18 cellular contexts compared by ENCODE assay signal in the genomic region with DNA sequence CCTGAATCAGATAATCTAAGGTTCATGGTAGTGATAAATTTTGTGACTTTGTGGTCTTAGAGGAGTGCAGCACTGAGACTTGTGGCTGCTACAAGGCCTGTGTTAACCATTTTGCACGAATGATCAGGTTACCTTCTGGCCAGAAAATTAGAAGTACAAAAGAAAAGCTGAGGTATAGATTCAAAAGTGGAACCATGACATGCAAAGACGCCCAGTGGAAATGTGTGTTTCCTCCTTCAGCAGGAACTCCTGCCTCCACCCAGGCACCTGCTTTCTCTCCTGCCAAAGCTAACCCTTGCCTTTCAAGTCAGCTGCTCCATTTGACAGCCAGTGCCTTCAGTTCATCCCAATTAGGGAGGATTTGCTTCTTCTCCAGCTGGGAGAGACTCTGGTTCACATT. TPM values are rescaled to one million over a fixed set of nuclear protein-coding genes. Genes with fewer than 3 reads are reported as not detected.
A peak's percentile ranks its signal among the peaks of the same experiment; 100 is the strongest.
DNase-seq lines count a peak whose midpoint lies in the region; ATAC-seq, FAIRE-seq and TF ChIP-seq lines count a peak whose summit lies in the region.
"Had no signal": no experiment of that assay in that cellular context is flagged by ENCODE, and none has a peak within 500 bp of the region (broad histone marks: within the 10 kb centered on the region; RNA-seq: fewer than 3 reads in every experiment).

No MANE protein-coding gene starts in this region.

- peak; percentile 35 for FAIRE-seq in GM12891 (lab: Jason Lieb, UNC)
- no peak for FAIRE-seq in D721Med (lab: Jason Lieb, UNC)

- no peak for ATAC-seq in CD4-positive, CD25-positive, alpha-beta regulatory T cell (ENCODE audit: low read depth in 2 of 2)
- ATAC-seq: SK-N-SH treated with all-trans-retinoic acid at 6 μM for 48 hours had no signal

- DNase-seq in CD4-positive, CD25-positive, alpha-beta regulatory T cell = peak in 1 of 3 donors; percentile 41
- DNase-seq in GM12891 (ENCODE audit: insufficient read length, low spot score) = no peak
- peak; percentile 52 for DNase-seq in KBM-7
- no peak for DNase-seq in activated T-helper 2 cell treated with anti-CD3 and anti-CD28 coated beads, Interferon-gamma antibody, Interleukin-2, Interleukin-4, amounts not matched to agents 10 μg/mL and 5 μg/mL and 100 μg/mL, durations not matched to agents 14 hours and 24 hours and 36 hours (ENCODE audit: low spot score)
- DNase-seq in D721Med (ENCODE audit: insufficient read length, low spot score) = no peak
- DNase-seq in mesenchymal stem cell = no peak
- DNase-seq in A673 (ENCODE audit: low spot score) = no peak
- no peak for DNase-seq in DMS79 (lab: John Stamatoyannopoulos, UW)
- DNase-seq: activated effector memory CD4-positive, alpha-beta T cell treated with Interleukin-2 at 50 U/mL for 16 hours; CD8-positive, alpha-beta memory T cell; immature natural killer cell; mesendoderm; NCI-H1105 treated with DMSO at 0.1 percent for 48 hours; substantia nigra had no signal

- H3K27me3 ChIP-seq in CD4-positive, CD25-positive, alpha-beta regulatory T cell (ENCODE audit: control insufficient read depth, insufficient read depth, low read length) = no peaks in the 10 kb centered on the region
- H3K27me3 ChIP-seq in mesenchymal stem cell (ENCODE audit: control insufficient read depth in 1 of 2, insufficient read depth in 1 of 2, low read length in 2 of 2) (no peaks in the 10 kb centered on the region), A673 (replicated peaks; ENCODE audit: insufficient read depth, low read depth, low read length, poor library complexity) (no peaks in the 10 kb centered on the region)
- H3K27me3 ChIP-seq: gastroesophageal sphincter had no signal

- H3K9ac ChIP-seq in mesenchymal stem cell (ENCODE audit: low read length) = no peak overlapping the region

- peaks cover 21% of the 10 kb centered on the region for H3K4me1 ChIP-seq in CD4-positive, CD25-positive, alpha-beta regulatory T cell (ENCODE audit: control insufficient read depth, insufficient read depth, low read length, poor library complexity, severe bottlenecking)
- H3K4me1 ChIP-seq in mesenchymal stem cell (ENCODE audit: control insufficient read depth, insufficient read depth, low read depth, low read length) = peaks cover 4% of the 10 kb centered on the region
- H3K4me1 ChIP-seq in A673 (ENCODE audit: insufficient read depth, low read length, poor library complexity, severe bottlenecking) = no peaks in the 10 kb centered on the region
- H3K4me1 ChIP-seq: gastroesophageal sphincter had no signal

- H4K8ac ChIP-seq in mesenchymal stem cell (ENCODE audit: low read length) = no peak overlapping the region

- CTCF ChIA-PET in A673 (lab: Charles Lee) = interaction anchor here (1.1 kb wide), 1 partner anchor 13 kb away, joined by 12 read pairs; no protein-coding TSS in a partner anchor

- H3K36me3 Mint-ChIP-seq in CD4-positive, CD25-positive, alpha-beta regulatory T cell = no peaks in the 10 kb centered on the region
- no peaks in the 10 kb centered on the region for H3K36me3 Mint-ChIP-seq in activated T-helper 2 cell treated with anti-CD3 and anti-CD28 coated beads, Interferon-gamma antibody, Interleukin-2, Interleukin-4, amounts not matched to agents 10 μg/mL and 5 μg/mL and 100 μg/mL, durations not matched to agents 14 hours and 24 hours and 36 hours (ENCODE audit: low read depth)
- H3K36me3 Mint-ChIP-seq: immature natural killer cell had no signal

- in situ Hi-C loops in KBM-7 (cut with MboI; ENCODE audit: low pct_unique_long_range_greater_than_20kb, low sequenced_read_pairs) = no loop called here

- no peak overlapping the region for H3K23ac ChIP-seq in mesenchymal stem cell (ENCODE audit: low read length in 2 of 2)

- intact Hi-C loops in activated T-helper 2 cell treated with anti-CD3 and anti-CD28 coated beads, Interferon-gamma antibody, Interleukin-2, Interleukin-4, amounts not matched to agents 10 μg/mL and 5 μg/mL and 100 μg/mL, durations not matched to agents 14 hours and 24 hours and 36 hours (cut with micrococcal nuclease) = loop anchor here (5.0 kb wide), 1 partner anchor 36 kb away; no protein-coding TSS in a partner anchor
- intact Hi-C loops in A673 (cut with micrococcal nuclease; ENCODE audit: unreplicated experiment) = no loop called here

- no peaks in the 10 kb centered on the region for H3K36me3 ChIP-seq in CD4-positive, CD25-positive, alpha-beta regulatory T cell (ENCODE audit: control insufficient read depth, insufficient read depth, low read length)
- H3K36me3 ChIP-seq in mesenchymal stem cell (ENCODE audit: control insufficient read depth in 1 of 2, insufficient read depth in 2 of 2, low read depth in 1 of 2, low read length in 2 of 2) (no peaks in the 10 kb centered on the region), A673 (ENCODE audit: insufficient read depth, low read length, poor library complexity, severe bottlenecking) (no peaks in the 10 kb centered on the region)
- H3K36me3 ChIP-seq: gastroesophageal sphincter had no signal

- H3K79me1 ChIP-seq in mesenchymal stem cell (replicated peaks; ENCODE audit: low read length, poor library complexity, severe bottlenecking) = no peaks in the 10 kb centered on the region

- H3K27me3 Mint-ChIP-seq in CD4-positive, CD25-positive, alpha-beta regulatory T cell = peaks cover 6% of the 10 kb centered on the region
- peaks cover 1% of the 10 kb centered on the region for H3K27me3 Mint-ChIP-seq in activated T-helper 2 cell treated with anti-CD3 and anti-CD28 coated beads, Interferon-gamma antibody, Interleukin-2, Interleukin-4, amounts not matched to agents 10 μg/mL and 5 μg/mL and 100 μg/mL, durations not matched to agents 14 hours and 24 hours and 36 hours (ENCODE audit: low read depth)
- H3K27me3 Mint-ChIP-seq: CD8-positive, alpha-beta memory T cell; central memory CD8-positive, alpha-beta T cell had no signal

- no peak overlapping the region for H3K4me2 ChIP-seq in mesenchymal stem cell (ENCODE audit: low read length, poor library complexity, severe bottlenecking)

- peak overlapping the region; percentile 40 to 63 (median 62) for H3K27ac Mint-ChIP-seq in CD4-positive, CD25-positive, alpha-beta regulatory T cell
- H3K27ac Mint-ChIP-seq in activated T-helper 2 cell treated with anti-CD3 and anti-CD28 coated beads, Interferon-gamma antibody, Interleukin-2, Interleukin-4, amounts not matched to agents 10 μg/mL and 5 μg/mL and 100 μg/mL, durations not matched to agents 14 hours and 24 hours and 36 hours = peak overlapping the region; percentile 38

- H3K27ac ChIP-seq in CD4-positive, CD25-positive, alpha-beta regulatory T cell (ENCODE audit: insufficient read depth, low read length, poor library complexity, severe bottlenecking) = no peak overlapping the region
- no peak overlapping the region for H3K27ac ChIP-seq in mesenchymal stem cell (ENCODE audit: low read length, poor library complexity, severe bottlenecking)
- no peak overlapping the region for H3K27ac ChIP-seq in A673 (ENCODE audit: low read depth, low read length, poor library complexity, severe bottlenecking)
- H3K27ac ChIP-seq: gastroesophageal sphincter had no signal

- no peak for TF ChIP-seq CTCF in D721Med (IDR thresholded peaks at IDR 0.05; ENCODE audit: insufficient read depth, missing control alignments)
- no peak for TF ChIP-seq CTCF in A673 (conservative IDR thresholded peaks at IDR 0.05; ENCODE audit: low read depth, low read length)

- H4K91ac ChIP-seq in mesenchymal stem cell (ENCODE audit: low read length) = no peak overlapping the region

- no peak for TF ChIP-seq POLR2A in GM12891 (IDR thresholded peaks at IDR 0.05; ENCODE audit: low read depth, low read length)

- peak overlapping the region in 2 of 4 donors; percentile 9 to 28 for H3K4me3 Mint-ChIP-seq in CD4-positive, CD25-positive, alpha-beta regulatory T cell
- H3K4me3 Mint-ChIP-seq in activated T-helper 2 cell treated with anti-CD3 and anti-CD28 coated beads, Interferon-gamma antibody, Interleukin-2, Interleukin-4, amounts not matched to agents 10 μg/mL and 5 μg/mL and 100 μg/mL, durations not matched to agents 14 hours and 24 hours and 36 hours (ENCODE audit: low read depth) = no peak overlapping the region
- H3K4me3 Mint-ChIP-seq: central memory CD8-positive, alpha-beta T cell had no signal

- H3K14ac ChIP-seq in mesenchymal stem cell (ENCODE audit: low read length in 2 of 2) = no peak overlapping the region

- no peak overlapping the region for H2BK15ac ChIP-seq in mesenchymal stem cell (ENCODE audit: low read depth, poor library complexity, severe bottlenecking)

- H3K9me3 Mint-ChIP-seq in CD4-positive, CD25-positive, alpha-beta regulatory T cell = peaks cover 0 to 1% (median 0%) of the 10 kb centered on the region in 7 donors
- H3K9me3 Mint-ChIP-seq in activated T-helper 2 cell treated with anti-CD3 and anti-CD28 coated beads, Interferon-gamma antibody, Interleukin-2, Interleukin-4, amounts not matched to agents 10 μg/mL and 5 μg/mL and 100 μg/mL, durations not matched to agents 14 hours and 24 hours and 36 hours = no peaks in the 10 kb centered on the region
- H3K9me3 Mint-ChIP-seq: CD8-positive, alpha-beta memory T cell; central memory CD8-positive, alpha-beta T cell; immature natural killer cell had no signal

- no TSS peak for BruUV-seq in A673 (replicated peaks; lab: Mats Ljungman, UMichigan)

- H2AK5ac ChIP-seq in mesenchymal stem cell (ENCODE audit: low read length, severe bottlenecking) = no peak overlapping the region

- no peak overlapping the region for H3K18ac ChIP-seq in mesenchymal stem cell (ENCODE audit: low read depth in 1 of 2, low read length in 2 of 2)

- no peak overlapping the region for H3K4ac ChIP-seq in mesenchymal stem cell (ENCODE audit: low read depth in 1 of 2, low read length in 2 of 2)

- peak overlapping the region; percentile 1 for H3K4me3 ChIP-seq in CD4-positive, CD25-positive, alpha-beta regulatory T cell (ENCODE audit: low read depth, low read length)
- H3K4me3 ChIP-seq in mesenchymal stem cell (ENCODE audit: insufficient read depth in 1 of 2, low read depth in 1 of 2, low read length in 2 of 2) = no peak overlapping the region
- H3K4me3 ChIP-seq in A673 (ENCODE audit: low read depth, low read length, poor library complexity, severe bottlenecking) = no peak overlapping the region
- H3K4me3 ChIP-seq: gastroesophageal sphincter had no signal

- no peak overlapping the region for H2BK12ac ChIP-seq in mesenchymal stem cell (ENCODE audit: low read length in 2 of 2)

- peaks cover 31 to 67% (median 54%) of the 10 kb centered on the region in 4 donors for H3K4me1 Mint-ChIP-seq in CD4-positive, CD25-positive, alpha-beta regulatory T cell
- peaks cover 53% of the 10 kb centered on the region for H3K4me1 Mint-ChIP-seq in activated T-helper 2 cell treated with anti-CD3 and anti-CD28 coated beads, Interferon-gamma antibody, Interleukin-2, Interleukin-4, amounts not matched to agents 10 μg/mL and 5 μg/mL and 100 μg/mL, durations not matched to agents 14 hours and 24 hours and 36 hours (ENCODE audit: low read depth)

- no peak overlapping the region for H2BK120ac ChIP-seq in mesenchymal stem cell (ENCODE audit: low read depth, low read length)

- no peak overlapping the region for H2BK5ac ChIP-seq in mesenchymal stem cell (ENCODE audit: low read depth, low read length, poor library complexity, severe bottlenecking)

- 89% methylated on average over 2 of the region's 2 CpGs for WGBS in mesenchymal stem cell

- no peaks in the 10 kb centered on the region for H3K9me3 ChIP-seq in CD4-positive, CD25-positive, alpha-beta regulatory T cell (ENCODE audit: control insufficient read depth in 2 of 2, low read length in 2 of 2)
- no peaks in the 10 kb centered on the region for H3K9me3 ChIP-seq in mesenchymal stem cell (ENCODE audit: control insufficient read depth, low read length)
- H3K9me3 ChIP-seq in A673 (ENCODE audit: low read depth, low read length, poor library complexity, severe bottlenecking) = no peaks in the 10 kb centered on the region
- H3K9me3 ChIP-seq: gastroesophageal sphincter had no signal

- H2AFZ ChIP-seq in mesenchymal stem cell (ENCODE audit: low read depth, low read length) = no peak overlapping the region

- POLR2A ChIA-PET in A673 (lab: Charles Lee; ENCODE audit: low non-redundant PET) = no interaction called here

RNA-seq across cellular contexts. Expression of a gene that starts 10.1 kb away (rescaled TPM):
- total RNA-seq in CD4-positive, CD25-positive, alpha-beta regulatory T cell = not detected
- not detected for polyA plus RNA-seq in CD4-positive, CD25-positive, alpha-beta regulatory T cell
- polyA plus RNA-seq in GM12891 (2012; ENCODE audit: low read depth, missing spikeins) = not detected
- total RNA-seq in activated T-helper 2 cell treated with anti-CD3 and anti-CD28 coated beads, Interferon-gamma antibody, Interleukin-2, Interleukin-4, amounts not matched to agents 10 μg/mL and 5 μg/mL and 100 μg/mL, durations not matched to agents 14 hours and 24 hours and 36 hours = not detected in 2 replicates
- polyA plus RNA-seq in mesenchymal stem cell (2013, experiment 1 of 2) = not detected
- not detected for polyA plus RNA-seq in mesenchymal stem cell (2013, experiment 2 of 2)
- not detected in 2 replicates for total RNA-seq in A673 (2021)
- total RNA-seq: CD8-positive, alpha-beta memory T cell; gastroesophageal sphincter; osteoblast had no signal
- polyA plus RNA-seq: CD8-positive, alpha-beta memory T cell; immature natural killer cell had no signal

RNA-seq across cellular contexts. Expression of a gene that starts 21.6 kb away (rescaled TPM):
- total RNA-seq in CD4-positive, CD25-positive, alpha-beta regulatory T cell = 1,263 TPM
- 1,000 to 10,000 TPM; 3,550 to 4,641 (median 3,982) TPM for polyA plus RNA-seq in CD4-positive, CD25-positive, alpha-beta regulatory T cell
- 899 TPM for polyA plus RNA-seq in GM12891 (2012; ENCODE audit: low read depth, missing spikeins)
- 535 and 561 TPM in 2 replicates for total RNA-seq in activated T-helper 2 cell treated with anti-CD3 and anti-CD28 coated beads, Interferon-gamma antibody, Interleukin-2, Interleukin-4, amounts not matched to agents 10 μg/mL and 5 μg/mL and 100 μg/mL, durations not matched to agents 14 hours and 24 hours and 36 hours
- polyA plus RNA-seq in mesenchymal stem cell (2013, experiment 1 of 2) = 46.6 TPM
- polyA plus RNA-seq in mesenchymal stem cell (2013, experiment 2 of 2) = 45.6 TPM
- 88.1 and 122 TPM in 2 replicates for total RNA-seq in A673 (2021)

RNA-seq across cellular contexts. Expression of a gene that starts 44.6 kb away (rescaled TPM):
- 25.4 TPM for total RNA-seq in CD4-positive, CD25-positive, alpha-beta regulatory T cell
- polyA plus RNA-seq in CD4-positive, CD25-positive, alpha-beta regulatory T cell = 1 to 10 TPM; 5.3 to 8.0 (median 6.2) TPM
- 0.62 TPM for polyA plus RNA-seq in GM12891 (2012; ENCODE audit: low read depth, missing spikeins)
- 3.2 and 4.7 TPM in 2 replicates for total RNA-seq in activated T-helper 2 cell treated with anti-CD3 and anti-CD28 coated beads, Interferon-gamma antibody, Interleukin-2, Interleukin-4, amounts not matched to agents 10 μg/mL and 5 μg/mL and 100 μg/mL, durations not matched to agents 14 hours and 24 hours and 36 hours
- polyA plus RNA-seq in mesenchymal stem cell (2013, experiment 1 of 2) = 0.54 TPM
- 0.11 TPM for polyA plus RNA-seq in mesenchymal stem cell (2013, experiment 2 of 2)
- total RNA-seq in A673 (2021) = not detected in 2 replicates
- total RNA-seq: osteoblast had no signal
